ENCODE assay signal across 3 cellular contexts in the genomic region with DNA sequence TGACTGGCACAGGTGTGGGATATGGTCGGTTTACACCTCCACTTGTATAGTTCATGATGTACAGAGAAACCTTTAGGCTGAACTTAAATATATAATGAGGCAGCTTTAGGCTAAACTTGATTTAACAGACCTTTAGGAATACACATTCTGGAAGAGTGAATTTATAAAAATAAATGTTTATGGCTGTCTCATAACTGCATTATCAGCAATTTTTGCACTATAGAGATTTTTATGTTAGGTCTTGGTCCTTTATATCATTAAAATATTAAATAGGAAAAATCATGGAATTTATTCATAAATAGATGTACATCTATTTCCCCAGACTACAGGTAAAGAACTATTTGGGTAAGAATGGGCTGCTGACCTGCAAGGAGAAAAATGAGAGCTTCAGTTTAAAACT.
TF ChIP-seq lines count a peak whose summit lies in the region.

No MANE protein-coding gene starts in this region.

TF ChIP-seq in A549, 52 proteins besides CTCF, POLR2A, EP300 and RAD21:
- TF ChIP-seq, protein P1, sequence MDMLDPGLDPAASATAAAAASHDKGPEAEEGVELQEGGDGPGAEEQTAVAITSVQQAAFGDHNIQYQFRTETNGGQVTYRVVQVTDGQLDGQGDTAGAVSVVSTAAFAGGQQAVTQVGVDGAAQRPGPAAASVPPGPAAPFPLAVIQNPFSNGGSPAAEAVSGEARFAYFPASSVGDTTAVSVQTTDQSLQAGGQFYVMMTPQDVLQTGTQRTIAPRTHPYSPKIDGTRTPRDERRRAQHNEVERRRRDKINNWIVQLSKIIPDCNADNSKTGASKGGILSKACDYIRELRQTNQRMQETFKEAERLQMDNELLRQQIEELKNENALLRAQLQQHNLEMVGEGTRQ (IDR thresholded peaks at IDR 0.05), result no peak
- peak; percentile 88 for TF ChIP-seq MAFK (IDR thresholded peaks at IDR 0.05; ENCODE audit: partially characterized antibody)
- TF ChIP-seq HEYL (CRISPR knock-in tag; IDR thresholded peaks at IDR 0.05), result no peak
- no peak for TF ChIP-seq TFCP2L1 (CRISPR knock-in tag; IDR thresholded peaks at IDR 0.05)
- no peak for TF ChIP-seq JUN (IDR thresholded peaks at IDR 0.05)
- TF ChIP-seq CHD2 (IDR thresholded peaks at IDR 0.05; ENCODE audit: low read length, partially characterized antibody), result no peak
- TF ChIP-seq, protein P2, sequence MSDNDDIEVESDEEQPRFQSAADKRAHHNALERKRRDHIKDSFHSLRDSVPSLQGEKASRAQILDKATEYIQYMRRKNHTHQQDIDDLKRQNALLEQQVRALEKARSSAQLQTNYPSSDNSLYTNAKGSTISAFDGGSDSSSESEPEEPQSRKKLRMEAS (IDR thresholded peaks at IDR 0.05), result no peak

TF ChIP-seq in IMR-90, 13 proteins besides CTCF, POLR2A, EP300 and RAD21:
- TF ChIP-seq NFE2L2 (IDR thresholded peaks at IDR 0.05; ENCODE audit: low read depth, low read length) (no peak), MAFK (IDR thresholded peaks at IDR 0.05; ENCODE audit: low read depth, low read length) (peak; percentile 96), CHD1 (IDR thresholded peaks at IDR 0.05; ENCODE audit: low read depth, low read length) (no peak)

TF ChIP-seq in K562, 482 proteins besides CTCF, POLR2A, EP300 and RAD21:
- TF ChIP-seq, protein P3, sequence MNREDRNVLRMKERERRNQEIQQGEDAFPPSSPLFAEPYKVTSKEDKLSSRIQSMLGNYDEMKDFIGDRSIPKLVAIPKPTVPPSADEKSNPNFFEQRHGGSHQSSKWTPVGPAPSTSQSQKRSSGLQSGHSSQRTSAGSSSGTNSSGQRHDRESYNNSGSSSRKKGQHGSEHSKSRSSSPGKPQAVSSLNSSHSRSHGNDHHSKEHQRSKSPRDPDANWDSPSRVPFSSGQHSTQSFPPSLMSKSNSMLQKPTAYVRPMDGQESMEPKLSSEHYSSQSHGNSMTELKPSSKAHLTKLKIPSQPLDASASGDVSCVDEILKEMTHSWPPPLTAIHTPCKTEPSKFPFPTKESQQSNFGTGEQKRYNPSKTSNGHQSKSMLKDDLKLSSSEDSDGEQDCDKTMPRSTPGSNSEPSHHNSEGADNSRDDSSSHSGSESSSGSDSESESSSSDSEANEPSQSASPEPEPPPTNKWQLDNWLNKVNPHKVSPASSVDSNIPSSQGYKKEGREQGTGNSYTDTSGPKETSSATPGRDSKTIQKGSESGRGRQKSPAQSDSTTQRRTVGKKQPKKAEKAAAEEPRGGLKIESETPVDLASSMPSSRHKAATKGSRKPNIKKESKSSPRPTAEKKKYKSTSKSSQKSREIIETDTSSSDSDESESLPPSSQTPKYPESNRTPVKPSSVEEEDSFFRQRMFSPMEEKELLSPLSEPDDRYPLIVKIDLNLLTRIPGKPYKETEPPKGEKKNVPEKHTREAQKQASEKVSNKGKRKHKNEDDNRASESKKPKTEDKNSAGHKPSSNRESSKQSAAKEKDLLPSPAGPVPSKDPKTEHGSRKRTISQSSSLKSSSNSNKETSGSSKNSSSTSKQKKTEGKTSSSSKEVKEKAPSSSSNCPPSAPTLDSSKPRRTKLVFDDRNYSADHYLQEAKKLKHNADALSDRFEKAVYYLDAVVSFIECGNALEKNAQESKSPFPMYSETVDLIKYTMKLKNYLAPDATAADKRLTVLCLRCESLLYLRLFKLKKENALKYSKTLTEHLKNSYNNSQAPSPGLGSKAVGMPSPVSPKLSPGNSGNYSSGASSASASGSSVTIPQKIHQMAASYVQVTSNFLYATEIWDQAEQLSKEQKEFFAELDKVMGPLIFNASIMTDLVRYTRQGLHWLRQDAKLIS (CRISPR knock-in tag; IDR thresholded peaks at IDR 0.05), result no peak
- TF ChIP-seq SRSF9 (IDR thresholded peaks at IDR 0.05; ENCODE audit: borderline replicate concordance, low read depth, low read length) (no peak), MAFK (IDR thresholded peaks at IDR 0.05; ENCODE audit: low read length) (peak; percentile 89), ZNF644 (tag; IDR thresholded peaks at IDR 0.05; ENCODE audit: low read depth) (no peak), ZNF316 (IDR thresholded peaks at IDR 0.05) (peak; percentile 90), FOXM1 (IDR thresholded peaks at IDR 0.05; ENCODE audit: low read depth) (no peak), FOXM1 (CRISPR knock-in tag; IDR thresholded peaks at IDR 0.05; ENCODE audit: low read depth) (no peak), SMARCE1 (IDR thresholded peaks at IDR 0.05) (no peak), MAFF (IDR thresholded peaks at IDR 0.05; ENCODE audit: low read length) (peak; percentile 86), MAFG (tag; conservative IDR thresholded peaks at IDR 0.05) (peak; percentile 73), C11orf30 (IDR thresholded peaks at IDR 0.05; ENCODE audit: low read depth) (peak; percentile 79)
TF ChIP-seq in K562: peak in this region for 5.
